Comparison of ENCODE assay signal across 8 cellular contexts in the genomic region with DNA sequence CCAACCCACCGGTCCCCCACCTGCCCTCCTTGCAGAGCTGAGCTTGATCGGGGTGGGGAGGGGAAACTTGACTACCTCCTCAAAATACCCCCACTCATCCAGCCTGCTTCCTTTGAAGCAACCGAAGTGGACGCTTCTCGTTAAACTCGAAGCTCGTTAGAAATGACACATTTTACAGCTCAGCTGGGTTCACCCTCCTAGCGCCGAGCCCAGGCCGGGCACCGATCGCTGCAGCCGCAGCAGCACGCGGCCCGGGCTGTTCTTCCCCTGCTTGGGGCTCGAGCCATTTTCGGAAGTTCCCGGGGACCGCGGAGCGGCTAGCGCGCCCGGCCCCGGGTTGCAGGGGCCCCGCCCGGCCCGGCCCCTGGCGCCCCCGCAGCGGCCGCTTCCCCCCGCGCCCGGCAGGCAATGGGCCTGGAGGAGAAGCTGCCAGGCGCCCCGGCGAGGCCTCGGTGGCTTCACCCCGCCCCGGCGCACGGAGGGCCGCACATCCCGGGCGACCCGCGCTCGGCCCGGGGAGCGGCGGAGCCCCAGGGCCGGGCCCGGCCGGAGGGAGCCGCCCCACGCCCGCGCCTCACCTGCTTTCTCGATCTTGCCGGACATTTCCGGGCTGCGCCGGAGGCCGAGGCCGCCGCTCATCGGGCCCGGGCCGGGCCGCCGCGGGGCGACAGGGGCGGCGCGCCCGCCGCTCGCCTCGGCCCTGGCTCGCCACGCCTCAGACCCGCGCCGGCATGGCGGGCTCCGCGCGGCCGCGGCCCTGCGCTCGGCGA. TPM values are rescaled to one million over a fixed set of nuclear protein-coding genes. Genes with fewer than 3 reads are reported as not detected.
DNase-seq lines count a peak whose midpoint lies in the region; ATAC-seq lines count a peak whose summit lies in the region.

No MANE protein-coding gene starts in this region.

- peak overlapping the region; percentile 95 for H3K4me3 Mint-ChIP-seq in T-helper 17 cell

- H3K27me3 Mint-ChIP-seq in T-helper 17 cell: no peaks in the 10 kb centered on the region

- H3K4me1 Mint-ChIP-seq in T-helper 17 cell: peaks cover 52% of the 10 kb centered on the region

- H3K9me3 ChIP-seq in T-helper 17 cell (ENCODE audit: control insufficient read depth, low read length, poor library complexity, severe bottlenecking): no peaks in the 10 kb centered on the region

- ATAC-seq in HG03039 (IDR thresholded peaks at IDR 0.05; ENCODE audit: unreplicated experiment) (peak; percentile 41), T-helper 17 cell (peak; percentile 38)

- DNase-seq in DMS79 (lab: John Stamatoyannopoulos, UW) (peak; percentile 28), DMS79 treated with DMSO at 0.1 percent for 48 hours (lab: John Stamatoyannopoulos, UW) (no peak), T-helper 17 cell (peak; percentile 33 to 40 (median 34)), NCI-H1048 (lab: John Stamatoyannopoulos, UW) (no peak)
- DNase-seq in central memory CD4-positive, alpha-beta T cell: peak; percentile 44
- DNase-seq in stimulated activated CD8-positive, alpha-beta memory T cell treated with anti-CD3 and anti-CD28 coated beads, Interleukin-15, amount 100 ng/mL, for 24 hours (ENCODE audit: low read depth): peak; percentile 25

- H3K36me3 Mint-ChIP-seq in T-helper 17 cell (ENCODE audit: low read depth): peaks cover under 1% of the 10 kb centered on the region

- peak overlapping the region; percentile 100 for H3K27ac Mint-ChIP-seq in T-helper 17 cell

- no peaks in the 10 kb centered on the region for H3K27me3 ChIP-seq in layer of hippocampus (ENCODE audit: control insufficient read depth, insufficient read depth, low read length)

- peak overlapping the region; percentile 53 for H3K27ac ChIP-seq in layer of hippocampus (ENCODE audit: low read depth, low read length)

RNA-seq across cellular contexts. Expression of a gene that starts 0.5 kb away (rescaled TPM):
- 100 to 1,000 TPM; 176 to 209 TPM for total RNA-seq in T-helper 17 cell

Comparison
In these comparisons a context has a peak if more than half of its experiments do, and no peak if none do; other contexts are left out.
1. DNase-seq: peak in DMS79 (single experiment), T-helper 17 cell (3 of 3), central memory CD4-positive, alpha-beta T cell (single experiment) and stimulated activated CD8-positive, alpha-beta memory T cell treated with anti-CD3 and anti-CD28 coated beads, Interleukin-15, amount 100 ng/mL, for 24 hours (single experiment); none in DMS79 treated with DMSO at 0.1 percent for 48 hours (single experiment) and NCI-H1048 (single experiment).